ENCODE assay signal across 9 cellular contexts in the genomic region with DNA sequence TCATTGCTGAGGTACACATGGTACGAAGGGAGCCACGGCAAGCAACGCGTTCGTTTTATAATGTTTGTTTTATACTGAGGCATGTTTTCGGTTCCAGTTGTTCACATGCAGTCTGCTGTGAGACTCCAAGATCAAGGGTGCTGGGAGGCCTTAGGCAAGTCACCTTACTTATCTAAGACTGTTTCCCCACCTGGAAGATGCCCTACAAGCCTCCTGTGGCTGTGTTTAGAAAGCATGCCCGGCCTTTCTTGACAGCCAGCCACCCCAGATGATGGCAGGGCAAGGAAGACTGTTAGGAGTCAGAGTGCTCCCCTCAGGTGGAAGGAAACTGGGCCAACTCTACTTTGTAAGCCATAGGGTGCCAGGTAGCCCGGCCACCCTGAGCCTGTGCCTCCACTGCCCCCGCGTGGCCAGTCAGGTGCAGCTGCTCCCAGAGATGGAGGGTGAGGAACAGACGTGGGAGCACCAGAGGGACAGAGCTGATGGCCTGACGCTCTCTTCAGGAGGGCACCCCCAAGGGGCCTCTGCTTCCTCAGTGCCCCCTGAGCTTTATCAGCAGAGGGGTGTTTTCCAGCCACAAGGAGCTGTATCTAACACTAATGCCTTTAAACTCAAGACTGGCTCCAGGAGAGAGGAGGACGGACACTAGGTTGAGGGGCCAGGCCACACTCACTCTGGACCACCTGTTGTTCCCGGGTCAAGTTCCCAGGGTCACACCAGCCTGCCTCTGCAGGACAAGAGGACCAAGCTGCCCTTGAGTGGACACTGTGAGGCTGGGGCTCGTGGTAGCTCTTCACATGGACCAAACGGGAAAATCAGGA. TPM values are rescaled to one million over a fixed set of nuclear protein-coding genes. Genes with fewer than 3 reads are reported as not detected.
DNase-seq lines count a peak whose midpoint lies in the region; ATAC-seq and TF ChIP-seq lines count a peak whose summit lies in the region.
"Had no signal": no experiment of that assay in that cellular context is flagged by ENCODE, and none has a peak within 500 bp of the region (broad histone marks: within the 10 kb centered on the region; RNA-seq: fewer than 3 reads in every experiment).

No MANE protein-coding gene starts in this region.

- DNase-seq in G401 (ENCODE audit: low spot score) (peak; percentile 90), LNCaP clone FGC (ENCODE audit: low read depth) (peak; percentile 61), T-helper 9 cell (peak; percentile 74), astrocyte of the spinal cord (ENCODE audit: low read depth, low spot score) (peak; percentile 51), islet precursor cell (peak; percentile 90), GOT3 (lab: John Stamatoyannopoulos, UW) (no peak)
- peak; percentile 57 to 62 for DNase-seq in stimulated activated CD4-positive, alpha-beta T cell treated with anti-CD3 and anti-CD28 coated beads, Interleukin-2, amount 100 ng/mL, for 48 hours

- in situ Hi-C loops in G401 (cut with HindIII; ENCODE audit: low sequenced_read_pairs) = no loop called here
- in situ Hi-C loops in astrocyte of the spinal cord (cut with HindIII; ENCODE audit: low sequenced_read_pairs) = no loop called here

- no peak for ATAC-seq in GM21529 (IDR thresholded peaks at IDR 0.05; ENCODE audit: unreplicated experiment)

- H3K4me3 ChIP-seq in LNCaP clone FGC (ENCODE audit: low read depth, low read length) (no peak overlapping the region), astrocyte of the spinal cord (ENCODE audit: low read depth, low read length) (no peak overlapping the region)
- H3K4me3 ChIP-seq: SK-N-MC had no signal

- TF ChIP-seq CTCF in LNCaP clone FGC (IDR thresholded peaks at IDR 0.05; ENCODE audit: control insufficient read depth, extremely low read depth, insufficient read depth) (peak; percentile 100), astrocyte of the spinal cord (IDR thresholded peaks at IDR 0.05; ENCODE audit: low read depth, low read length) (peak; percentile 87)

RNA-seq across cellular contexts. Expression of a gene that starts 5.4 kb away (rescaled TPM):
- 31.0 and 32.7 TPM in 2 replicates for total RNA-seq in G401 (2014; rRNA removed; shearing (Covaris generic))

RNA-seq across cellular contexts. Expression of a gene that starts 22.3 kb away (rescaled TPM):
- 82.3 and 90.0 TPM in 2 replicates for total RNA-seq in G401 (2014; rRNA removed; shearing (Covaris generic))

RNA-seq across cellular contexts. Expression of a gene that starts 33.7 kb away (rescaled TPM):
- total RNA-seq in G401 (2014; rRNA removed; shearing (Covaris generic)) = 1.4 and 4.2 TPM in 2 replicates

RNA-seq across cellular contexts. Expression of a gene that starts 58.0 kb away (rescaled TPM):
- total RNA-seq in G401 (2014; rRNA removed; shearing (Covaris generic)) = not detected in 2 replicates
